ENCODE assay signal across 9 cellular contexts in the genomic region with DNA sequence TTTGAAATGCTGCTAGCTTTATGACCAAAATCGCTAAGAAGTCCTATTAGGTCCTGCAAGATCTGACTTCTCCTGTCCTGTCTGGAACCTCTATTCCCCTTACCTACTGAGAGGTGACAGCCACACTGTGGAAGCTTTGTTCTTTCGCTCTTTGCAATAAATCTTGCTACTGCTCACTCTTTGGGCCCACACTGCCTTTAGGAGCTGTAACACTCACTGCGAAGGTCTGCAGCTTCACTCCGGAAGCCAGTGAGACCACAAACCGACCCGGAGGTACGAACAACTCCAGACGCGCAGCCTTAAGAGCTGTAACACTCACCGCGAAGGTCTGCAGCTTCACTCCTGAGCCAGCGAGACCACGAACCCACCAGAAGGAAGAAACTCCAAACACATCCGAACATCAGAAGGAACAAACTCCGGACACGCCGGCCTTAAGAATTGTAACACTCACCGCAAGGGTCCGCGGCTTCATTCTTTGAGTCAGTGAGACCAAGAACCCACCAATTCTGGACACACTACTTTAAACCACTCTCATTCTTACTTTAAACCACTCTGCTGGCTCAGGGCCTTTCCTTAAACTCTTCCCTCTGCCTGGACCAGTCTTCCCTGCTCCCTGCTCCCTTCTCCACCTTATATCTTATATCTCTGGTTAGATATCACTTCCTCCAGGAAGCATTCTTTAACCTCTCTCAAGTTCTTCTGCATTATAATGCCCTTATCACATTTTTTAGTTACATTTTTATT. TPM values are rescaled to one million over a fixed set of nuclear protein-coding genes. Genes with fewer than 3 reads are reported as not detected.
A peak's percentile ranks its signal among the peaks of the same experiment; 100 is the strongest.
DNase-seq lines count a peak whose midpoint lies in the region; ATAC-seq and TF ChIP-seq lines count a peak whose summit lies in the region.
"Not testable (repeated sequence)": the region's sequence is repeated elsewhere in the genome, so short reads cannot be mapped to it uniquely, and the experiment has no call there.
"Had no signal": no experiment of that assay in that cellular context is flagged by ENCODE, and none has a peak within 500 bp of the region (broad histone marks: within the 10 kb centered on the region; RNA-seq: fewer than 3 reads in every experiment).

No MANE protein-coding gene starts in this region.

- CTCF ChIA-PET in activated CD4-positive, alpha-beta memory T cell treated with anti-CD3 and anti-CD28 coated beads, Interleukin-2, amount 10 ng/mL, durations not matched to agents 7 days and 5 days (lab: Charles Lee), result interaction anchor here (0.6 kb wide), 1 partner anchor 27 kb away, joined by 3 read pairs; no protein-coding TSS in a partner anchor

- intact Hi-C loops in CD14-positive monocyte (cut with micrococcal nuclease), result not testable (repeated sequence)
- intact Hi-C loops in natural killer cell (cut with micrococcal nuclease), result loop anchor here (1.0 to 10.0 kb wide), 5 partner anchors 22 to 440 kb away; a partner anchor contains a TSS

- DNase-seq in CD14-positive monocyte (ENCODE audit: low spot score); stimulated activated naive B cell treated with anti-CD40 and anti-IgM and Interleukin-4, amounts not matched to agents 10 μg/mL and 1 μg/mL and 100 μg/mL, for 72 hours: not testable (repeated sequence)
- DNase-seq in T-helper 17 cell, result peak in 1 of 3 donors; percentile 7
- peak; percentile 36 for DNase-seq in activated CD4-positive, alpha-beta memory T cell treated with anti-CD3 and anti-CD28 coated beads, Interleukin-2, amount 10 ng/mL, durations not matched to agents 7 days and 5 days
- peak; percentile 7 for DNase-seq in central memory CD4-positive, alpha-beta T cell
- DNase-seq in natural killer cell, result peak; percentile 55

- ATAC-seq in HG02798 (IDR thresholded peaks at IDR 0.05; ENCODE audit: poor library complexity, unreplicated experiment) (peak; percentile 70), T-helper 17 cell (peak; percentile 19), natural killer cell (peak; percentile 22 to 56 (median 40))
- ATAC-seq in activated T-helper 17 cell treated with anti-CD3 and anti-CD28 coated beads, Interleukin-2, amount 50 U/mL, for 72 hours (replicated peaks), result peak; percentile 30
- not testable (repeated sequence) for ATAC-seq in stimulated activated naive B cell treated with anti-CD40 and anti-IgM and Interleukin-4, amounts not matched to agents 10 μg/mL and 1 μg/mL and 100 μg/mL, for 72 hours (replicated peaks)

- not testable (repeated sequence) for H3K27me3 Mint-ChIP-seq in CD14-positive monocyte (ENCODE audit: low read depth in 3 of 3); T-helper 17 cell; activated CD4-positive, alpha-beta memory T cell treated with anti-CD3 and anti-CD28 coated beads, Interleukin-2, amount 10 ng/mL, durations not matched to agents 7 days and 5 days; activated T-helper 17 cell treated with anti-CD3 and anti-CD28 coated beads, Interleukin-2, amount 50 U/mL, for 72 hours; natural killer cell (ENCODE audit: low read depth in 2 of 2)
- H3K27me3 Mint-ChIP-seq in stimulated activated naive B cell treated with anti-CD40 and anti-IgM and Interleukin-4, amounts not matched to agents 10 μg/mL and 1 μg/mL and 100 μg/mL, for 72 hours, result peaks cover 4 to 15% of the 10 kb centered on the region in 2 donors

- TF ChIP-seq CTCF in CD14-positive monocyte (IDR thresholded peaks at IDR 0.05); natural killer cell (IDR thresholded peaks at IDR 0.05): not testable (repeated sequence)

- POLR2A ChIA-PET in activated CD4-positive, alpha-beta memory T cell treated with anti-CD3 and anti-CD28 coated beads, Interleukin-2, amount 10 ng/mL, durations not matched to agents 7 days and 5 days (lab: Charles Lee), result not testable (repeated sequence)

- H3K9me3 ChIP-seq in T-helper 17 cell (ENCODE audit: control insufficient read depth, low read length, poor library complexity, severe bottlenecking), result not testable (repeated sequence)

- not testable (repeated sequence) for H3K27ac Mint-ChIP-seq in CD14-positive monocyte; activated T-helper 17 cell treated with anti-CD3 and anti-CD28 coated beads, Interleukin-2, amount 50 U/mL, for 72 hours; stimulated activated naive B cell treated with anti-CD40 and anti-IgM and Interleukin-4, amounts not matched to agents 10 μg/mL and 1 μg/mL and 100 μg/mL, for 72 hours
- H3K27ac Mint-ChIP-seq in T-helper 17 cell, result peak overlapping the region; percentile 92
- peak overlapping the region; percentile 72 for H3K27ac Mint-ChIP-seq in activated CD4-positive, alpha-beta memory T cell treated with anti-CD3 and anti-CD28 coated beads, Interleukin-2, amount 10 ng/mL, durations not matched to agents 7 days and 5 days
- H3K27ac Mint-ChIP-seq in natural killer cell, result peak overlapping the region; percentile 88 to 90

- H3K9me3 Mint-ChIP-seq in CD14-positive monocyte; activated CD4-positive, alpha-beta memory T cell treated with anti-CD3 and anti-CD28 coated beads, Interleukin-2, amount 10 ng/mL, durations not matched to agents 7 days and 5 days; activated T-helper 17 cell treated with anti-CD3 and anti-CD28 coated beads, Interleukin-2, amount 50 U/mL, for 72 hours; natural killer cell; stimulated activated naive B cell treated with anti-CD40 and anti-IgM and Interleukin-4, amounts not matched to agents 10 μg/mL and 1 μg/mL and 100 μg/mL, for 72 hours: not testable (repeated sequence)

- not testable (repeated sequence) for H3K4me1 Mint-ChIP-seq in CD14-positive monocyte; stimulated activated naive B cell treated with anti-CD40 and anti-IgM and Interleukin-4, amounts not matched to agents 10 μg/mL and 1 μg/mL and 100 μg/mL, for 72 hours
- peaks cover 28% of the 10 kb centered on the region for H3K4me1 Mint-ChIP-seq in T-helper 17 cell
- H3K4me1 Mint-ChIP-seq in activated CD4-positive, alpha-beta memory T cell treated with anti-CD3 and anti-CD28 coated beads, Interleukin-2, amount 10 ng/mL, durations not matched to agents 7 days and 5 days, result peaks cover 19% of the 10 kb centered on the region
- peaks cover 22% of the 10 kb centered on the region for H3K4me1 Mint-ChIP-seq in activated T-helper 17 cell treated with anti-CD3 and anti-CD28 coated beads, Interleukin-2, amount 50 U/mL, for 72 hours
- H3K4me1 Mint-ChIP-seq in natural killer cell, result peaks cover 59 to 64% of the 10 kb centered on the region in 2 donors

- H3K4me3 Mint-ChIP-seq in CD14-positive monocyte (peak overlapping the region; percentile 65 to 78), T-helper 17 cell (peak overlapping the region; percentile 82), natural killer cell (peak overlapping the region; percentile 87)
- H3K4me3 Mint-ChIP-seq in activated CD4-positive, alpha-beta memory T cell treated with anti-CD3 and anti-CD28 coated beads, Interleukin-2, amount 10 ng/mL, durations not matched to agents 7 days and 5 days, result peak overlapping the region; percentile 37
- H3K4me3 Mint-ChIP-seq in activated T-helper 17 cell treated with anti-CD3 and anti-CD28 coated beads, Interleukin-2, amount 50 U/mL, for 72 hours, result peak overlapping the region; percentile 61
- H3K4me3 Mint-ChIP-seq in stimulated activated naive B cell treated with anti-CD40 and anti-IgM and Interleukin-4, amounts not matched to agents 10 μg/mL and 1 μg/mL and 100 μg/mL, for 72 hours, result peak overlapping the region; percentile 18 to 65

- H3K36me3 Mint-ChIP-seq in CD14-positive monocyte; T-helper 17 cell (ENCODE audit: low read depth); activated CD4-positive, alpha-beta memory T cell treated with anti-CD3 and anti-CD28 coated beads, Interleukin-2, amount 10 ng/mL, durations not matched to agents 7 days and 5 days (ENCODE audit: low read depth); activated T-helper 17 cell treated with anti-CD3 and anti-CD28 coated beads, Interleukin-2, amount 50 U/mL, for 72 hours (ENCODE audit: low read depth); natural killer cell; stimulated activated naive B cell treated with anti-CD40 and anti-IgM and Interleukin-4, amounts not matched to agents 10 μg/mL and 1 μg/mL and 100 μg/mL, for 72 hours: not testable (repeated sequence)

RNA-seq across cellular contexts. Expression of a gene that starts 25.2 kb away (rescaled TPM):
- not detected for polyA plus RNA-seq in CD14-positive monocyte
- total RNA-seq in T-helper 17 cell, result under 1 TPM in 1 of 2 donors, not detected in 1; 0.45 TPM
- total RNA-seq in activated CD4-positive, alpha-beta memory T cell treated with anti-CD3 and anti-CD28 coated beads, Interleukin-2, amount 10 ng/mL, durations not matched to agents 7 days and 5 days, result not detected
- total RNA-seq in activated T-helper 17 cell treated with anti-CD3 and anti-CD28 coated beads, Interleukin-2, amount 50 U/mL, for 72 hours, result under 1 TPM in 1 of 2 donors, not detected in 1; 0.19 TPM
- total RNA-seq in natural killer cell, result 1 to 10 TPM; 1.5 to 2.3 (median 1.5) TPM
- total RNA-seq: HepG2 had no signal
- polyA plus RNA-seq: HepG2 had no signal

Comparison
In these comparisons a context has a peak if more than half of its experiments do, and no peak if none do; other contexts are left out.
1. H3K4me3 Mint-ChIP-seq: peak in every context shown above with its lines; median percentile 87 in natural killer cell; 82 in T-helper 17 cell; 72 in CD14-positive monocyte; 61 in activated T-helper 17 cell treated with anti-CD3 and anti-CD28 coated beads, Interleukin-2, amount 50 U/mL, for 72 hours; 42 in stimulated activated naive B cell treated with anti-CD40 and anti-IgM and Interleukin-4, amounts not matched to agents 10 μg/mL and 1 μg/mL and 100 μg/mL, for 72 hours; 37 in activated CD4-positive, alpha-beta memory T cell treated with anti-CD3 and anti-CD28 coated beads, Interleukin-2, amount 10 ng/mL, durations not matched to agents 7 days and 5 days.